1 cellular context compared by ENCODE assay signal in genomic region chr17:75896360-75897075, GRCh38.
TF ChIP-seq lines count a peak whose summit lies in the region.

A gene with protein sequence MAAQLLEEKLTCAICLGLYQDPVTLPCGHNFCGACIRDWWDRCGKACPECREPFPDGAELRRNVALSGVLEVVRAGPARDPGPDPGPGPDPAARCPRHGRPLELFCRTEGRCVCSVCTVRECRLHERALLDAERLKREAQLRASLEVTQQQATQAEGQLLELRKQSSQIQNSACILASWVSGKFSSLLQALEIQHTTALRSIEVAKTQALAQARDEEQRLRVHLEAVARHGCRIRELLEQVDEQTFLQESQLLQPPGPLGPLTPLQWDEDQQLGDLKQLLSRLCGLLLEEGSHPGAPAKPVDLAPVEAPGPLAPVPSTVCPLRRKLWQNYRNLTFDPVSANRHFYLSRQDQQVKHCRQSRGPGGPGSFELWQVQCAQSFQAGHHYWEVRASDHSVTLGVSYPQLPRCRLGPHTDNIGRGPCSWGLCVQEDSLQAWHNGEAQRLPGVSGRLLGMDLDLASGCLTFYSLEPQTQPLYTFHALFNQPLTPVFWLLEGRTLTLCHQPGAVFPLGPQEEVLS (minus strand): TSS chr17:75896951. CDS start chr17:75896937, 14 bp downstream.

TF ChIP-seq in HepG2, 621 proteins besides CTCF, POLR2A, EP300 and RAD21 (continued from another document and continues in another):
- TF ChIP-seq, protein P1, sequence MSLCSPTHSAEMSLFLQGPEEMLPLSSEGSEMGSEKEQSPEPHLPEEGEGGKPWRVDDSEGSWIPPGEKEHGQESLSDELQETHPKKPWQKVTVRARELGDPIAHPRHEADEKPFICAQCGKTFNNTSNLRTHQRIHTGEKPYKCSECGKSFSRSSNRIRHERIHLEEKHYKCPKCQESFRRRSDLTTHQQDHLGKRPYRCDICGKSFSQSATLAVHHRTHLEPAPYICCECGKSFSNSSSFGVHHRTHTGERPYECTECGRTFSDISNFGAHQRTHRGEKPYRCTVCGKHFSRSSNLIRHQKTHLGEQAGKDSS (CRISPR knock-in tag; IDR thresholded peaks at IDR 0.05; ENCODE audit: borderline replicate concordance, low read depth): peak; percentile 32; the same call in 1 of the 2 replicates
- TF ChIP-seq ZNF550 (CRISPR knock-in tag; IDR thresholded peaks at IDR 0.05; ENCODE audit: borderline replicate concordance) (no peak), ZNF362 (CRISPR knock-in tag; IDR thresholded peaks at IDR 0.05; ENCODE audit: borderline replicate concordance) (0 out of 2 replicates have a peak, but pooled peaks have one; percentile 21), GTF3A (CRISPR knock-in tag; conservative IDR thresholded peaks at IDR 0.05) (0 out of 2 replicates have a peak, but pooled peaks have one; percentile 37), ZSCAN30 (CRISPR knock-in tag; IDR thresholded peaks at IDR 0.05) (no peak), ZNF770 (CRISPR knock-in tag; IDR thresholded peaks at IDR 0.05) (no peak), NFRKB (IDR thresholded peaks at IDR 0.05) (no peak), SP140L (CRISPR knock-in tag; IDR thresholded peaks at IDR 0.05; ENCODE audit: borderline replicate concordance) (no peak), ZNF276 (CRISPR knock-in tag; IDR thresholded peaks at IDR 0.05; ENCODE audit: low read depth) (0 out of 2 replicates have a peak, but pooled peaks have one; percentile 69), ZBTB39 (CRISPR knock-in tag; IDR thresholded peaks at IDR 0.05) (no peak), ZNF563 (CRISPR knock-in tag; IDR thresholded peaks at IDR 0.05) (peak; percentile 84), KAT2B (IDR thresholded peaks at IDR 0.05; ENCODE audit: borderline replicate concordance, low read depth, low read length) (no peak), DRAP1 (CRISPR knock-in tag; IDR thresholded peaks at IDR 0.05) (peak; percentile 87), ZNF275 (CRISPR knock-in tag; IDR thresholded peaks at IDR 0.05; ENCODE audit: borderline replicate concordance) (no peak), TEAD3 (CRISPR knock-in tag; optimal IDR thresholded peaks at IDR 0.05; ENCODE audit: borderline replicate concordance) (peak; percentile 7), MZF1 (CRISPR knock-in tag; IDR thresholded peaks at IDR 0.05; ENCODE audit: borderline replicate concordance) (0 out of 2 replicates have a peak, but pooled peaks have one; percentile 27), ZFX (CRISPR knock-in tag; IDR thresholded peaks at IDR 0.05; ENCODE audit: low read depth) (peak; percentile 93), SRF (IDR thresholded peaks at IDR 0.05; ENCODE audit: low read depth, low read length) (no peak), ZNF350 (CRISPR knock-in tag; IDR thresholded peaks at IDR 0.05; ENCODE audit: borderline replicate concordance, low read depth) (no peak), PAX8 (CRISPR knock-in tag; IDR thresholded peaks at IDR 0.05; ENCODE audit: borderline replicate concordance) (no peak), SNAPC2 (CRISPR knock-in tag; IDR thresholded peaks at IDR 0.05) (peak; percentile 55; the same call in 1 of the 2 replicates), DMTF1 (CRISPR knock-in tag; IDR thresholded peaks at IDR 0.05) (no peak), ZNF883 (CRISPR knock-in tag; IDR thresholded peaks at IDR 0.05; ENCODE audit: not compliant biosample characterization) (peak; percentile 77), GATAD1 (CRISPR knock-in tag; IDR thresholded peaks at IDR 0.05) (no peak; the same call in 1 of the 2 replicates), SMARCC2 (IDR thresholded peaks at IDR 0.05) (no peak), ZNF232 (CRISPR knock-in tag; IDR thresholded peaks at IDR 0.05; ENCODE audit: borderline replicate concordance) (peak; percentile 68; the same call in 1 of the 2 replicates), BCL6 (CRISPR knock-in tag; IDR thresholded peaks at IDR 0.05) (0 out of 2 replicates have a peak, but pooled peaks have one; percentile 27), ETV5 (CRISPR knock-in tag; IDR thresholded peaks at IDR 0.05; ENCODE audit: borderline replicate concordance) (peak; percentile 31; the same call in 1 of the 2 replicates), SP1 (IDR thresholded peaks at IDR 0.05) (no peak), SP1 (CRISPR knock-in tag; IDR thresholded peaks at IDR 0.05) (peak; percentile 85), KLF15 (CRISPR knock-in tag; IDR thresholded peaks at IDR 0.05; ENCODE audit: borderline replicate concordance) (no peak), ZFYVE20 (CRISPR knock-in tag; IDR thresholded peaks at IDR 0.05; ENCODE audit: borderline replicate concordance, low read depth) (no peak; the same call in 1 of the 2 replicates), IKZF5 (CRISPR knock-in tag; IDR thresholded peaks at IDR 0.05) (no peak; the same call in none of the 2 replicates), JUND (CRISPR knock-in tag; IDR thresholded peaks at IDR 0.05) (no peak), BATF2 (CRISPR knock-in tag; IDR thresholded peaks at IDR 0.05) (peak; percentile 85; the same call in 1 of the 2 replicates)
- TF ChIP-seq, protein P2, sequence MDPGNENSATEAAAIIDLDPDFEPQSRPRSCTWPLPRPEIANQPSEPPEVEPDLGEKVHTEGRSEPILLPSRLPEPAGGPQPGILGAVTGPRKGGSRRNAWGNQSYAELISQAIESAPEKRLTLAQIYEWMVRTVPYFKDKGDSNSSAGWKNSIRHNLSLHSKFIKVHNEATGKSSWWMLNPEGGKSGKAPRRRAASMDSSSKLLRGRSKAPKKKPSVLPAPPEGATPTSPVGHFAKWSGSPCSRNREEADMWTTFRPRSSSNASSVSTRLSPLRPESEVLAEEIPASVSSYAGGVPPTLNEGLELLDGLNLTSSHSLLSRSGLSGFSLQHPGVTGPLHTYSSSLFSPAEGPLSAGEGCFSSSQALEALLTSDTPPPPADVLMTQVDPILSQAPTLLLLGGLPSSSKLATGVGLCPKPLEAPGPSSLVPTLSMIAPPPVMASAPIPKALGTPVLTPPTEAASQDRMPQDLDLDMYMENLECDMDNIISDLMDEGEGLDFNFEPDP (CRISPR knock-in tag; conservative IDR thresholded peaks at IDR 0.05): no peak
- TF ChIP-seq, protein P3, sequence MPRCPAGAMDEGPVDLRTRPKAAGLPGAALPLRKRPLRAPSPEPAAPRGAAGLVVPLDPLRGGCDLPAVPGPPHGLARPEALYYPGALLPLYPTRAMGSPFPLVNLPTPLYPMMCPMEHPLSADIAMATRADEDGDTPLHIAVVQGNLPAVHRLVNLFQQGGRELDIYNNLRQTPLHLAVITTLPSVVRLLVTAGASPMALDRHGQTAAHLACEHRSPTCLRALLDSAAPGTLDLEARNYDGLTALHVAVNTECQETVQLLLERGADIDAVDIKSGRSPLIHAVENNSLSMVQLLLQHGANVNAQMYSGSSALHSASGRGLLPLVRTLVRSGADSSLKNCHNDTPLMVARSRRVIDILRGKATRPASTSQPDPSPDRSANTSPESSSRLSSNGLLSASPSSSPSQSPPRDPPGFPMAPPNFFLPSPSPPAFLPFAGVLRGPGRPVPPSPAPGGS (CRISPR knock-in tag; IDR thresholded peaks at IDR 0.05): peak; percentile 83
- TF ChIP-seq, protein P4, sequence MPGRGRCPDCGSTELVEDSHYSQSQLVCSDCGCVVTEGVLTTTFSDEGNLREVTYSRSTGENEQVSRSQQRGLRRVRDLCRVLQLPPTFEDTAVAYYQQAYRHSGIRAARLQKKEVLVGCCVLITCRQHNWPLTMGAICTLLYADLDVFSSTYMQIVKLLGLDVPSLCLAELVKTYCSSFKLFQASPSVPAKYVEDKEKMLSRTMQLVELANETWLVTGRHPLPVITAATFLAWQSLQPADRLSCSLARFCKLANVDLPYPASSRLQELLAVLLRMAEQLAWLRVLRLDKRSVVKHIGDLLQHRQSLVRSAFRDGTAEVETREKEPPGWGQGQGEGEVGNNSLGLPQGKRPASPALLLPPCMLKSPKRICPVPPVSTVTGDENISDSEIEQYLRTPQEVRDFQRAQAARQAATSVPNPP (CRISPR knock-in tag; IDR thresholded peaks at IDR 0.05): peak; percentile 64
